In genomic region chr10:21843645-21844044, GRCh38 we compare ENCODE assay signal across 8 cellular contexts.
"Had no signal": no experiment of that assay in that cellular context is flagged by ENCODE, and none has a peak within 500 bp of the region (broad histone marks: within the 10 kb centered on the region; RNA-seq: fewer than 3 reads in every experiment).

No MANE protein-coding gene starts in this region.

- H3K27ac Mint-ChIP-seq: HFFc6 had no signal

- ATAC-seq: HCT116, K562 had no signal

- DNase-seq: GM23248, GOT3, H7, HFFc6, IMR-90 had no signal

- H3K4me3 Mint-ChIP-seq: HFFc6 had no signal

- H3K4me3 ChIP-seq: GM23248, HAP-1, K562 had no signal
